In the genomic region with DNA sequence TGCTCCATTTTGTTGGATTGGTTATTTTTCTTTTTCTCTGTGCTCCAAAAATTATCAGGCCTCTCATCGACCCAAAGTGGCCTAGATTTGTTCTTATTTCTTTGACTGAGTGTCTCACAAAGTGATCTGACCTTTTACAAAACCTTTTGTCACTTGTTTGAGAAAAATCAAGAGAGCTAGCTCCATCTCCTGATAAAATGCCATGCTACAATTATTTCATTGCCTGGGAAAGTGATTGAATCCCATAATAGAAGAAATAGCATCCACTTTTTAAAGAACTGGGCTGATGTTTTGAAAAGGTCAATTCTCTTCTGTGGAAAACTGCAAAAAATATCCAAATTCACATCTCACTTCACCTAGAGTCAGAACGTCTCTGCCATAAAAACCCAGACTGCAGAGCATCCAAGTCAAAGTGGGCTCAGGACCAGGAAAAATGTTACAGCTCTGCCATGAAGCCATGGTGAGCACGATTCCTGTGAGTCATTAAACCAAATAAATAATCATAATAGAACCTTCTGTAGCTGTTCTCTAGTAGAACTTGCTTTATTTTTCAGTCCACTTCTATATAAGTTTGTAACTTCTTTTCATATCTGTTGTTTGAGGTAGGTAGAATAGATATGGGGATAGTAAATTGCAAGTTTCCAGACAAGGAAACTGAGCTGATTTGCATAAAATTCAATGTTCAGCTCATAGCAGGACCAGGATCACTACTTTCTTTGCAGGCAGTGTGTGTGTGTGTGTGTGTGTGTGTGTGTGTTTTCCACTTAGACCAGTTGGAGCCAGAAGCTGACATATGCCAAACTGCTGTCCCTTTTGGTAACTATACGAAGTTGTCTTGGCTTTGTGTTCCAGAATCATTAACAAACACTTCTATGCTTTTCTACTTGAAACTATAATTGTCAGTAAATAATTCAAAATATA, we compare ENCODE assay signal across 17 cellular contexts.
DNase-seq lines count a peak whose midpoint lies in the region; ATAC-seq and TF ChIP-seq lines count a peak whose summit lies in the region.
"Had no signal": no experiment of that assay in that cellular context is flagged by ENCODE, and none has a peak within 500 bp of the region (broad histone marks: within the 10 kb centered on the region; RNA-seq: fewer than 3 reads in every experiment).

No MANE protein-coding gene starts in this region.

- ATAC-seq in SK-N-SH treated with all-trans-retinoic acid at 6 μM for 48 hours (peak; percentile 33), T-helper 17 cell (no peak)

- no peaks in the 10 kb centered on the region for H3K79me2 ChIP-seq in fibroblast of lung (ENCODE audit: control insufficient read depth, insufficient read depth, low read length)

- peak overlapping the region; percentile 57 for H3K4me2 ChIP-seq in fibroblast of lung (ENCODE audit: extremely low read depth, insufficient read depth, low read length)

- H3K4me3 ChIP-seq in fibroblast of lung (replicated peaks in 1 of 4; ENCODE audit: control extremely low read depth in 1 of 4, insufficient read depth in 1 of 4, low read depth in 3 of 4, low read length in 4 of 4) (no peak overlapping the region), suprapubic skin (no peak overlapping the region)
- H3K4me3 ChIP-seq: ovary had no signal

- H3K36me3 Mint-ChIP-seq in T-helper 17 cell (ENCODE audit: low read depth), result no peaks in the 10 kb centered on the region

- no peak for TF ChIP-seq EP300 in suprapubic skin (IDR thresholded peaks at IDR 0.05)

- no peaks in the 10 kb centered on the region for H3K36me3 ChIP-seq in fibroblast of lung (ENCODE audit: control insufficient read depth, insufficient read depth, low read length)
- H3K36me3 ChIP-seq in suprapubic skin, result no peaks in the 10 kb centered on the region
- H3K36me3 ChIP-seq: ovary had no signal

- DNase-seq in EH (ENCODE audit: low read depth), result peak; percentile 80
- DNase-seq in fibroblast of lung (ENCODE audit: low read depth in 2 of 2), result peak; percentile 63 to 72
- peak; percentile 12 for DNase-seq in renal cortical epithelial cell (ENCODE audit: low read depth)
- DNase-seq in T-helper 17 cell, result no peak
- no peak for DNase-seq in dedifferentiated amniotic fluid mesenchymal stem cell (ENCODE audit: extremely low spot score)
- DNase-seq in cerebellar nuclear complex (lab: John Stamatoyannopoulos, UW), result no peak
- no peak for DNase-seq in suprapubic skin (ENCODE audit: low spot score in 2 of 2)
- DNase-seq: activated CD4-positive, alpha-beta T cell treated with anti-CD3 and anti-CD28 coated beads for 4 hours; activated T-cell treated with anti-CD3 and anti-CD28 coated beads for 4 hours; C1 segment of cervical spinal cord; HFFc6; Kasumi-1; NCI-H1930; NCI-H748 treated with DMSO at 0.1 percent for 48 hours; ovary had no signal

- no peak for TF ChIP-seq POLR2A in suprapubic skin (IDR thresholded peaks at IDR 0.05)

- no peaks in the 10 kb centered on the region for H3K4me1 Mint-ChIP-seq in T-helper 17 cell

- no peaks in the 10 kb centered on the region for H4K20me1 ChIP-seq in fibroblast of lung (ENCODE audit: control insufficient read depth, extremely low read depth, insufficient read depth, low read length)

- 46% methylated on average over 4 of the region's 4 CpGs for WGBS in suprapubic skin

- H3K4me1 ChIP-seq in fibroblast of lung (ENCODE audit: control insufficient read depth, extremely low read depth, insufficient read depth, low read length) (peaks cover 2% of the 10 kb centered on the region), suprapubic skin (no peaks in the 10 kb centered on the region)

- H3K9me3 ChIP-seq in fibroblast of lung (ENCODE audit: control insufficient read depth, insufficient read depth, low read depth, low read length) (no peaks in the 10 kb centered on the region), T-helper 17 cell (ENCODE audit: control insufficient read depth, low read length, poor library complexity, severe bottlenecking) (no peaks in the 10 kb centered on the region), suprapubic skin (no peaks in the 10 kb centered on the region)
- H3K9me3 ChIP-seq: ovary had no signal

- H3K4me3 Mint-ChIP-seq in T-helper 17 cell, result no peak overlapping the region
- H3K4me3 Mint-ChIP-seq: HFFc6; T-helper 2 cell treated with Interferon-gamma antibody and Interleukin-4, amounts not matched to agents 5 μg/mL and 100 μg/mL, for 36 hours had no signal

- H3K27me3 Mint-ChIP-seq in T-helper 17 cell, result no peaks in the 10 kb centered on the region

- no peak overlapping the region for H2AFZ ChIP-seq in fibroblast of lung (ENCODE audit: low read length)

- TF ChIP-seq CTCF in fibroblast of lung (conservative IDR thresholded peaks at IDR 0.05 in 1 of 2, IDR thresholded peaks at IDR 0.05 in 1 of 2; ENCODE audit: low read depth in 1 of 2, low read length in 2 of 2) (no peak), suprapubic skin (IDR thresholded peaks at IDR 0.05) (no peak)

- no peak overlapping the region for H3K9ac ChIP-seq in fibroblast of lung (ENCODE audit: insufficient read depth, low read length)

- H3K27me3 ChIP-seq in fibroblast of lung (ENCODE audit: control insufficient read depth, insufficient read depth, low read length), result no peaks in the 10 kb centered on the region
- peaks cover under 1% of the 10 kb centered on the region for H3K27me3 ChIP-seq in suprapubic skin
- H3K27me3 ChIP-seq: ovary had no signal

- H3K27ac ChIP-seq in fibroblast of lung (ENCODE audit: insufficient read depth, low read length), result no peak overlapping the region
- no peak overlapping the region for H3K27ac ChIP-seq in suprapubic skin
- H3K27ac ChIP-seq: ovary had no signal

- no peak overlapping the region for H3K27ac Mint-ChIP-seq in T-helper 17 cell
- H3K27ac Mint-ChIP-seq: HFFc6; T-helper 2 cell treated with Interferon-gamma antibody and Interleukin-4, amounts not matched to agents 5 μg/mL and 100 μg/mL, for 36 hours had no signal

TF ChIP-seq in SK-N-SH treated with all-trans-retinoic acid at 6 μM for 48 hours, 23 proteins besides CTCF, POLR2A, EP300 and RAD21:
- TF ChIP-seq ZNF8 (CRISPR knock-in tag; IDR thresholded peaks at IDR 0.05) (no peak), SNAI2 (CRISPR knock-in tag; IDR thresholded peaks at IDR 0.05) (no peak), ZFP30 (CRISPR knock-in tag; IDR thresholded peaks at IDR 0.05) (no peak)

Comparison
In these comparisons a context has a peak if more than half of its experiments do, and no peak if none do; other contexts are left out.
1. DNase-seq: peak in EH (single experiment), fibroblast of lung (2 of 2) and renal cortical epithelial cell (single experiment); none in T-helper 17 cell (0 of 3), dedifferentiated amniotic fluid mesenchymal stem cell (single experiment), cerebellar nuclear complex (0 of 2) and suprapubic skin (0 of 2).